9 cellular contexts compared by ENCODE assay signal in genomic region chr12:45988259-45988658, GRCh38. TPM values are rescaled to one million over a fixed set of nuclear protein-coding genes. Genes with fewer than 3 reads are reported as not detected.
DNase-seq lines count a peak whose midpoint lies in the region; ATAC-seq and TF ChIP-seq lines count a peak whose summit lies in the region.
"Had no signal": no experiment of that assay in that cellular context is flagged by ENCODE, and none has a peak within 500 bp of the region (broad histone marks: within the 10 kb centered on the region; RNA-seq: fewer than 3 reads in every experiment).

No MANE protein-coding gene starts in this region.

- H3K36me3 ChIP-seq in left ventricle myocardium inferior (no peaks in the 10 kb centered on the region), iPS-18a (ENCODE audit: control insufficient read depth, low read depth, low read length) (peaks cover 7% of the 10 kb centered on the region), upper lobe of right lung (no peaks in the 10 kb centered on the region)

- ATAC-seq in Right ventricle myocardium superior (ENCODE audit: poor library complexity): no peak
- no peak for ATAC-seq in upper lobe of right lung

- no peak overlapping the region for H3K9ac ChIP-seq in iPS-18a (ENCODE audit: low read length)

- no peaks in the 10 kb centered on the region for H3K27me3 ChIP-seq in left ventricle myocardium inferior (ENCODE audit: low read depth)
- H3K27me3 ChIP-seq in iPS-18a (ENCODE audit: control insufficient read depth, insufficient read depth, low read length): peaks cover 11% of the 10 kb centered on the region
- H3K27me3 ChIP-seq in upper lobe of right lung: no peaks in the 10 kb centered on the region

- in situ Hi-C loops in GM13976 (cut with MboI; ENCODE audit: low sequenced_read_pairs, unreplicated experiment): loop anchor here (10.0 kb wide), 1 partner anchor 253 kb away; no protein-coding TSS in a partner anchor

- H3K27ac ChIP-seq in left ventricle myocardium inferior (replicated peaks) (peak overlapping the region; percentile 99), VCaP (peak overlapping the region; percentile 99; the same call in 1 of the 2 replicates), iPS-18a (ENCODE audit: low read length) (no peak overlapping the region), upper lobe of right lung (no peak overlapping the region)

- no peak for DNase-seq in left ventricle myocardium inferior
- no peak for DNase-seq in Right ventricle myocardium superior
- DNase-seq in upper lobe of right lung: no peak
- DNase-seq in GM13976 (ENCODE audit: low spot score): no peak
- no peak for DNase-seq in GM19238 (ENCODE audit: insufficient read length, low spot score)
- no peak for DNase-seq in stimulated activated CD8-positive, alpha-beta memory T cell treated with anti-CD3 and anti-CD28 coated beads, Interleukin-4, amount 100 ng/mL, for 48 hours
- DNase-seq: anterior cingulate cortex had no signal

- no peak for TF ChIP-seq CTCF in left ventricle myocardium inferior (IDR thresholded peaks at IDR 0.05; ENCODE audit: borderline replicate concordance)
- no peak for TF ChIP-seq CTCF in VCaP (conservative IDR thresholded peaks at IDR 0.05)
- no peak for TF ChIP-seq CTCF in upper lobe of right lung (IDR thresholded peaks at IDR 0.05)
- TF ChIP-seq CTCF in GM13976 (IDR thresholded peaks at IDR 0.05; ENCODE audit: borderline replicate concordance, control extremely low read depth, extremely low read depth, insufficient read depth, missing control alignments): no peak

- peak overlapping the region; percentile 93 for H3K4me3 ChIP-seq in left ventricle myocardium inferior
- peak overlapping the region; percentile 92 for H3K4me3 ChIP-seq in iPS-18a (ENCODE audit: low read length)
- H3K4me3 ChIP-seq in upper lobe of right lung: peak overlapping the region; percentile 89

- H3K9me3 ChIP-seq in left ventricle myocardium inferior (replicated peaks): no peaks in the 10 kb centered on the region
- H3K9me3 ChIP-seq in iPS-18a (ENCODE audit: control insufficient read depth, low read depth, low read length): no peaks in the 10 kb centered on the region
- no peaks in the 10 kb centered on the region for H3K9me3 ChIP-seq in upper lobe of right lung

- H3K4me1 ChIP-seq in left ventricle myocardium inferior (peaks cover 92% of the 10 kb centered on the region), iPS-18a (ENCODE audit: control insufficient read depth, low read depth, low read length) (peaks cover 18% of the 10 kb centered on the region), upper lobe of right lung (peaks cover 50% of the 10 kb centered on the region)

- intact Hi-C loops in left ventricle myocardium inferior (cut with micrococcal nuclease) (no loop called here), Right ventricle myocardium superior (cut with DNase I) (no loop called here), upper lobe of right lung (cut with DNase I) (no loop called here)

RNA-seq across cellular contexts. Expression of gene SCAF11, which starts 2.1 kb away (rescaled TPM):
- 90.7 TPM for total RNA-seq in left ventricle myocardium inferior
- total RNA-seq in Right ventricle myocardium superior: 75.3 TPM
- 119 TPM for total RNA-seq in upper lobe of right lung

Comparison
In these comparisons a context has a peak if more than half of its experiments do, and no peak if none do; other contexts are left out.
1. H3K27ac ChIP-seq: peak in left ventricle myocardium inferior (single experiment) and VCaP (single experiment); none in iPS-18a (single experiment) and upper lobe of right lung (single experiment).
2. Peak in every context shown above with its lines, with median percentiles within 50 percentile points of each other: H3K4me3 ChIP-seq.